8 cellular contexts compared by ENCODE assay signal in genomic region chr2:118835739-118836410, GRCh38. TPM values are rescaled to one million over a fixed set of nuclear protein-coding genes. Genes with fewer than 3 reads are reported as not detected.
DNase-seq lines count a peak whose midpoint lies in the region; ATAC-seq and TF ChIP-seq lines count a peak whose summit lies in the region.

No MANE protein-coding gene starts in this region.

- H3K27me3 ChIP-seq in brain microvascular endothelial cell (replicated peaks), result peaks cover 95% of the 10 kb centered on the region
- H3K27me3 ChIP-seq in thoracic aorta (replicated peaks; ENCODE audit: insufficient read depth), result no peaks in the 10 kb centered on the region

- H3K9me3 ChIP-seq in thoracic aorta, result no peaks in the 10 kb centered on the region

- H3K36me3 ChIP-seq in brain microvascular endothelial cell (replicated peaks) (no peaks in the 10 kb centered on the region), thoracic aorta (no peaks in the 10 kb centered on the region)

- no peak for ATAC-seq in activated T-cell treated with anti-CD3 and anti-CD28 coated beads, Interleukin-2, amount 50 U/mL, for 4 hours
- no peak for ATAC-seq in thoracic aorta (ENCODE audit: insufficient number of reproducible peaks, low FRiP score, low read depth)
- ATAC-seq in GM21390 (IDR thresholded peaks at IDR 0.05; ENCODE audit: unreplicated experiment), result no peak

- in situ Hi-C loops in brain microvascular endothelial cell (cut with HindIII; ENCODE audit: low pct_ligation_motif_present, low sequenced_read_pairs), result no loop called here

- H3K4me3 Mint-ChIP-seq in activated T-cell treated with anti-CD3 and anti-CD28 coated beads, Interleukin-2, amount 50 U/mL, for 4 hours, result peak overlapping the region; percentile 72

- TF ChIP-seq CTCF in brain microvascular endothelial cell (IDR thresholded peaks at IDR 0.05; ENCODE audit: low read depth, low read length, missing control alignments) (no peak), thoracic aorta (IDR thresholded peaks at IDR 0.05) (no peak)

- H3K4me1 Mint-ChIP-seq in activated T-cell treated with anti-CD3 and anti-CD28 coated beads, Interleukin-2, amount 50 U/mL, for 4 hours (ENCODE audit: low read depth), result peaks cover 7% of the 10 kb centered on the region

- H3K4me3 ChIP-seq in brain microvascular endothelial cell (ENCODE audit: low read depth, low read length) (peak overlapping the region; percentile 35), thoracic aorta (peak overlapping the region; percentile 66)

- H3K36me3 Mint-ChIP-seq in activated T-cell treated with anti-CD3 and anti-CD28 coated beads, Interleukin-2, amount 50 U/mL, for 4 hours (ENCODE audit: insufficient read depth), result no peaks in the 10 kb centered on the region

- H3K27me3 Mint-ChIP-seq in activated T-cell treated with anti-CD3 and anti-CD28 coated beads, Interleukin-2, amount 50 U/mL, for 4 hours (ENCODE audit: low read depth), result peaks cover 91% of the 10 kb centered on the region

- H3K4me1 ChIP-seq in thoracic aorta (ENCODE audit: control insufficient read depth in 1 of 2, low read depth in 2 of 2), result peaks cover 12 to 20% of the 10 kb centered on the region in 2 donors

- H3K9me3 Mint-ChIP-seq in activated T-cell treated with anti-CD3 and anti-CD28 coated beads, Interleukin-2, amount 50 U/mL, for 4 hours, result no peaks in the 10 kb centered on the region

- no peak for DNase-seq in activated T-cell treated with anti-CD3 and anti-CD28 coated beads, Interleukin-2, amount 50 U/mL, for 4 hours
- DNase-seq in activated T-cell treated with anti-CD3 and anti-CD28 coated beads, Interleukin-2, amount 50 U/mL, for 1 hour, result no peak
- DNase-seq in brain microvascular endothelial cell (no peak), medulla oblongata (ENCODE audit: extremely low spot score) (peak; percentile 19), thoracic aorta (ENCODE audit: low spot score) (no peak), 8988T (no peak)
- no peak for DNase-seq in effector CD4-positive, alpha-beta T cell

- H3K27ac ChIP-seq in brain microvascular endothelial cell, result no peak overlapping the region
- H3K27ac ChIP-seq in thoracic aorta, result no peak overlapping the region

RNA-seq across cellular contexts. Expression of gene EN1, which starts 11.6 kb away (rescaled TPM):
- not detected for total RNA-seq in activated T-cell treated with anti-CD3 and anti-CD28 coated beads, Interleukin-2, amount 50 U/mL, for 4 hours
- not detected for total RNA-seq in thoracic aorta
